ENCODE assay signal across 20 cellular contexts in the genomic region with DNA sequence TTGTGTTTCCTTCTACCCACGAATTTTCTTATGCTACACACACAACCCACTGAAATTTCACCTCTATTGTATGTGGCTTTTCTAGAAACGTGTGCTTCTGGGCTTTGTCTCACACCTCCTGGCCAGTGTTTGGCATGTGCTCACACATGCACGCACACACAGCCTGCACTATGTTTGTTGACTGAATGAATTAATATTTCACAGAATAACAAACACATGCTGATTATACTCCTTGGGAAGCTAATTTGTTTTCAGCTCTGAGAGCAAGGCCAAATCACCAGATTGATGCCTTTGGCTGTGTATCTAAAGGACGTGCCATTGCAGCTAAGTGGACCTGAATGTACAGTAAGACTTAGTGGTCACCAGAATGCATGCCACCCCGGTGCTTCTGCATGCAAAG.
DNase-seq lines count a peak whose midpoint lies in the region; ATAC-seq, FAIRE-seq and TF ChIP-seq lines count a peak whose summit lies in the region.
"Had no signal": no experiment of that assay in that cellular context is flagged by ENCODE, and none has a peak within 500 bp of the region (broad histone marks: within the 10 kb centered on the region; RNA-seq: fewer than 3 reads in every experiment).

No MANE protein-coding gene starts in this region.

- H3K27ac ChIP-seq in BLaER1 treated with 17β-estradiol and CSF1 and Interleukin-3, amounts not matched to agents 10 nM and 100 nM: no peak overlapping the region
- H3K27ac ChIP-seq in pancreas: peak overlapping the region in 1 of 4 donors; percentile 18
- H3K27ac ChIP-seq: Peyer's patch had no signal

- H3K27me3 ChIP-seq in BLaER1 treated with 17β-estradiol and CSF1 and Interleukin-3, amounts not matched to agents 10 nM and 100 nM: no peaks in the 10 kb centered on the region
- H3K27me3 ChIP-seq in pancreas: no peaks in the 10 kb centered on the region
- H3K27me3 ChIP-seq: Peyer's patch had no signal

- peak; percentile 47 for DNase-seq in astrocyte of the hippocampus (ENCODE audit: low read depth, low spot score)
- DNase-seq in left lobe of liver (ENCODE audit: low spot score): peak; percentile 51
- peak in 2 of 6 donors; percentile 25 to 46 for DNase-seq in pancreas
- no peak for DNase-seq in HTR-8/SVneo (ENCODE audit: insufficient read length, low spot score)
- DNase-seq in activated T-cell treated with anti-CD3 and anti-CD28 coated beads, Interleukin-2, amount 50 U/mL, for 1 hour: no peak
- DNase-seq: CD8-positive, alpha-beta T cell; DMS79; HCEC 1CT; Kasumi-1; MM.1S; NCI-H1105; NCI-H2081; NCI-H510A; NCI-H748 treated with DMSO at 0.1 percent for 48 hours; NK-92 treated with Interleukin-12 subunit alpha and Interleukin-12 subunit beta, amount 100 ng/mL, for 24 hours; Peyer's patch had no signal

- no peak for TF ChIP-seq CTCF in pancreas (IDR thresholded peaks at IDR 0.05)

- no peak for FAIRE-seq in pancreas (lab: Jason Lieb, UNC)
- FAIRE-seq in HTR-8/SVneo (lab: Jason Lieb, UNC): no peak
- FAIRE-seq: A204.1, G401.6 had no signal

- intact Hi-C loops in pancreas (cut with DNase I): no loop called here

- no peak overlapping the region for H3K4me3 ChIP-seq in BLaER1 treated with 17β-estradiol and CSF1 and Interleukin-3, amounts not matched to agents 10 nM and 100 nM
- no peak overlapping the region for H3K4me3 ChIP-seq in pancreas
- H3K4me3 ChIP-seq: Peyer's patch had no signal

- no peaks in the 10 kb centered on the region for H4K20me1 ChIP-seq in BLaER1 treated with 17β-estradiol and CSF1 and Interleukin-3, amounts not matched to agents 10 nM and 100 nM

- H3K9me3 ChIP-seq in BLaER1 treated with 17β-estradiol and CSF1 and Interleukin-3, amounts not matched to agents 10 nM and 100 nM (replicated peaks in 1 of 11): no peaks in the 10 kb centered on the region
- no peaks in the 10 kb centered on the region for H3K9me3 ChIP-seq in pancreas
- H3K9me3 ChIP-seq: Peyer's patch had no signal

- peaks cover 9 to 20% (median 18%) of the 10 kb centered on the region in 10 experiments; a peak in 19 of 20 replicates for H3K4me1 ChIP-seq in BLaER1 treated with 17β-estradiol and CSF1 and Interleukin-3, amounts not matched to agents 10 nM and 100 nM
- peaks cover 6 to 22% (median 9%) of the 10 kb centered on the region in 3 donors for H3K4me1 ChIP-seq in pancreas
- H3K4me1 ChIP-seq: Peyer's patch had no signal

- 7 to 16% methylated on average over 5 of the region's 5 CpGs for WGBS in pancreas, 2 donors

- no peak overlapping the region for H3K9ac ChIP-seq in BLaER1 treated with 17β-estradiol and CSF1 and Interleukin-3, amounts not matched to agents 10 nM and 100 nM

- H3K4me2 ChIP-seq in BLaER1 treated with 17β-estradiol and CSF1 and Interleukin-3, amounts not matched to agents 10 nM and 100 nM: peak overlapping the region in 6 of 11 experiments; percentile 63 to 73 (median 68); a peak in 10 of 22 replicates

- peak; percentile 91 for ATAC-seq in left lobe of liver
- peak; percentile 74 to 92 (median 88) for ATAC-seq in pancreas
- ATAC-seq in GM21447 (IDR thresholded peaks at IDR 0.05; ENCODE audit: unreplicated experiment): no peak
- ATAC-seq: CD8-positive, alpha-beta T cell had no signal

- no peaks in the 10 kb centered on the region for H3K36me3 ChIP-seq in BLaER1 treated with 17β-estradiol and CSF1 and Interleukin-3, amounts not matched to agents 10 nM and 100 nM
- no peaks in the 10 kb centered on the region for H3K36me3 ChIP-seq in pancreas
- H3K36me3 ChIP-seq: Peyer's patch had no signal

Comparison
In these comparisons a context has a peak if more than half of its experiments do, and no peak if none do; other contexts are left out.
1. DNase-seq: peak in astrocyte of the hippocampus (single experiment) and left lobe of liver (single experiment); none in HTR-8/SVneo (single experiment) and activated T-cell treated with anti-CD3 and anti-CD28 coated beads, Interleukin-2, amount 50 U/mL, for 1 hour (single experiment).